ENCODE assay signal across 12 cellular contexts in the genomic region with DNA sequence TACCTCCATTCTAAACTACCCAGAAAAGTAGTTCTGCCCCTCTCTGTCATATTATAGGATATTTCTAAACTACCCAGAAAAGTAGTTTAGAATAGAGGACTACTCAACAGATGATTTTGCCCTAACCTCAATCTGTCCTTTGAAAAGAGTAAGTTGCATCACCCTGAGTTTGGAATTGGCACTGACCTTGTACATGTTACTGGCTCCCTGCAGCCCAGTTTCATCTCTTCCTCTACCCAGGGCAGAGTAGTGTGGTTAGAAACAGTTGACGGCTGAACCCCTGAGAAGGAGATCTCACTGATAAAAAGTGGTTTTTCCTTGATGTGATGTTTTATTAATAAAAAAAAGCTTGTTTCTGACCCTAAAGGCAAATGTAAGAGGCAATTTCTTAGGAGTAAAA.
"Had no signal": no experiment of that assay in that cellular context is flagged by ENCODE, and none has a peak within 500 bp of the region (broad histone marks: within the 10 kb centered on the region; RNA-seq: fewer than 3 reads in every experiment).

No MANE protein-coding gene starts in this region.

- H3K4me1 ChIP-seq: ascending aorta, breast epithelium, lower lobe of right lung, sigmoid colon had no signal

- ATAC-seq: activated CD4-positive, CD25-positive, alpha-beta regulatory T cell treated with anti-CD3 and anti-CD28 coated beads, Interleukin-2, amount 50 U/mL, for 24 hours; lower lobe of right lung; stimulated activated memory B cell treated with anti-CD40 and anti-IgM and Interleukin-4, amounts not matched to agents 10 μg/mL and 1 μg/mL and 100 μg/mL, for 72 hours had no signal

- H3K27ac ChIP-seq: ascending aorta, breast epithelium, lower lobe of right lung, sigmoid colon had no signal

- H3K36me3 ChIP-seq: ascending aorta, breast epithelium, lower lobe of right lung, sigmoid colon had no signal

- DNase-seq: activated CD4-positive, alpha-beta T cell treated with anti-CD3 and anti-CD28 coated beads, Interleukin-2, amount 50 U/mL, for 1 hour; activated naive CD4-positive, alpha-beta T cell treated with Interleukin-2 at 50 U/mL for 16 hours; endodermal cell; hippocampal formation; lower lobe of right lung; nephron progenitor cell; sigmoid colon; stimulated activated CD4-positive, alpha-beta T cell treated with anti-CD3 and anti-CD28 coated beads, Interleukin-2, amount 100 ng/mL, for 48 hours had no signal

- H3K9me3 ChIP-seq: ascending aorta, breast epithelium, lower lobe of right lung, sigmoid colon had no signal

- H3K27me3 ChIP-seq: ascending aorta, breast epithelium, sigmoid colon had no signal

- H3K4me3 ChIP-seq: ascending aorta, breast epithelium, lower lobe of right lung, sigmoid colon had no signal
